16 cellular contexts compared by ENCODE assay signal in the genomic region with DNA sequence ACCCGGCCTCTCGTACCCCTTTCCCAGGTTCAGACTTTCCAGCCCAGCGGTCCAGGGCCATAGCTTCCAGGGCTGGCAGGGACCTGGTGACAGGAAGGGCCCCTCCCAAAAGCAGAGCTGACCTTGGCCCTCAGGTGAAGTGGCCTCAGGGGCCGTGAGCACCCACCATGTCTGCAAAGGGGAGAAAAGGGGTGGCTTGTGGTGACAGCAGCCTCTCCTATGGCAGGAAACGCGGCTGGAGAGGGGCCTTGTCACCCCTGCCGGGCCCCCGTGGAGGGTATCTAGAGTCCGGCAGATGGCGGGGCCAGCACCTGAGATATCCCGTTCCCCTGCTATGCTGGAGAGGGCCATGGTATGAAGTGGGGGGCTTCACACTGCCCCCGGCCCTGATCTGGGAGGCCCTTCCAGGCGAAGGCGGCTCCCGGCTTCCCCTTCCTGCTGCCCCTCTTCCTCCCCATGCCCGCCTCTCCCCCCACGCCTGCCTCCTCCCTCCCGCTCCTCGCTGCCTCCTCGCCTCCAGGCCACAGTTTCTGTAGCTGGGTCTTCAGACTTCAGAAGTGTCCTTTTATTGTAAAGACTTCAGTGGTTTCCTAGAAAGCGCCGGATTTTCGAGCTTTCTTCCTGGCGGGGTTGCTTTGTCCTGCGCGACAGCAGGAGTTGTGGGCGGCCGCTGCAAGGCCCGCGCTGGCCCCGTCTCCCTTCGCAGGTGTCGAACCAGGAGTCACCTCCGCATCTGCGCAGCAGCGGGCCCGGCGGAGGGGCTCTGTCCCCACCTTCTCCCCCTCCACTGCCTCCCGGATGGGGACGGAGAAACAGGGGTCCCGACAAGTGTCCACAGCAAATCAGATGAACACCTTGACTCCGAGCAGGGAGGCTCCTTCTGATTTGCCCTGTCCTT.
"Had no signal": no experiment of that assay in that cellular context is flagged by ENCODE, and none has a peak within 500 bp of the region (broad histone marks: within the 10 kb centered on the region; RNA-seq: fewer than 3 reads in every experiment).

No MANE protein-coding gene starts in this region.

- DNase-seq: heart right ventricle; hypothalamus; kidney glomerular epithelial cell; lower lobe of right lung; midbrain; retina; stimulated activated CD4-positive, alpha-beta T cell treated with anti-CD3 and anti-CD28 coated beads, Interleukin-4, amount 100 ng/mL, for 4 hours; stimulated activated naive B cell treated with anti-CD40 and anti-IgM and Interleukin-4, amounts not matched to agents 10 μg/mL and 1 μg/mL and 100 μg/mL, for 72 hours; stimulated activated naive CD8-positive, alpha-beta T cell treated with anti-CD3 and anti-CD28 coated beads, Interleukin-15, amount 100 ng/mL, for 72 hours; testis; transverse colon had no signal

- H3K27me3 ChIP-seq: testis, transverse colon had no signal

- H3K36me3 ChIP-seq: heart right ventricle, lower lobe of right lung, transverse colon had no signal

- H3K4me3 Mint-ChIP-seq: dendritic cell treated with granulocyte-macrophage colony-stimulating factor and Interleukin-4, amounts not matched to agents 40 ng/mL and 50 ng/mL, for 4 days; memory B cell; natural killer cell treated with Interleukin-12 subunit alpha and Interleukin-12 subunit beta and Interleukin-15 and Interleukin-18, amount 100 ng/mL, for 72 hours; stimulated activated naive B cell treated with anti-CD40 and anti-IgM and Interleukin-4, amounts not matched to agents 10 μg/mL and 1 μg/mL and 100 μg/mL, for 72 hours; stimulated activated naive CD8-positive, alpha-beta T cell treated with anti-CD3 and anti-CD28 coated beads, Interleukin-15, amount 100 ng/mL, for 72 hours had no signal

- H3K4me3 ChIP-seq: heart right ventricle, lower lobe of right lung, psoas muscle, testis, transverse colon had no signal

- H3K27ac Mint-ChIP-seq: dendritic cell treated with granulocyte-macrophage colony-stimulating factor and Interleukin-4, amounts not matched to agents 40 ng/mL and 50 ng/mL, for 4 days; memory B cell; natural killer cell treated with Interleukin-12 subunit alpha and Interleukin-12 subunit beta and Interleukin-15 and Interleukin-18, amount 100 ng/mL, for 72 hours; stimulated activated naive B cell treated with anti-CD40 and anti-IgM and Interleukin-4, amounts not matched to agents 10 μg/mL and 1 μg/mL and 100 μg/mL, for 72 hours; stimulated activated naive CD8-positive, alpha-beta T cell treated with anti-CD3 and anti-CD28 coated beads, Interleukin-15, amount 100 ng/mL, for 72 hours had no signal

- H3K9me3 Mint-ChIP-seq: dendritic cell treated with granulocyte-macrophage colony-stimulating factor and Interleukin-4, amounts not matched to agents 40 ng/mL and 50 ng/mL, for 4 days; memory B cell; natural killer cell treated with Interleukin-12 subunit alpha and Interleukin-12 subunit beta and Interleukin-15 and Interleukin-18, amount 100 ng/mL, for 72 hours; stimulated activated naive CD8-positive, alpha-beta T cell treated with anti-CD3 and anti-CD28 coated beads, Interleukin-15, amount 100 ng/mL, for 72 hours had no signal

- H3K27ac ChIP-seq: heart right ventricle, lower lobe of right lung, psoas muscle, testis, transverse colon had no signal

- H3K9me3 ChIP-seq: lower lobe of right lung, psoas muscle, testis, transverse colon had no signal

- H3K27me3 Mint-ChIP-seq: dendritic cell treated with granulocyte-macrophage colony-stimulating factor and Interleukin-4, amounts not matched to agents 40 ng/mL and 50 ng/mL, for 4 days; natural killer cell treated with Interleukin-12 subunit alpha and Interleukin-12 subunit beta and Interleukin-15 and Interleukin-18, amount 100 ng/mL, for 72 hours; stimulated activated naive B cell treated with anti-CD40 and anti-IgM and Interleukin-4, amounts not matched to agents 10 μg/mL and 1 μg/mL and 100 μg/mL, for 72 hours; stimulated activated naive CD8-positive, alpha-beta T cell treated with anti-CD3 and anti-CD28 coated beads, Interleukin-15, amount 100 ng/mL, for 72 hours had no signal

- H3K4me1 ChIP-seq: heart right ventricle, lower lobe of right lung, psoas muscle, testis, transverse colon had no signal

- ATAC-seq: heart right ventricle; lower lobe of right lung; natural killer cell treated with Interleukin-12 subunit alpha and Interleukin-12 subunit beta and Interleukin-15 and Interleukin-18, amount 100 ng/mL, for 72 hours; psoas muscle; sciatic nerve; stimulated activated naive B cell treated with anti-CD40 and anti-IgM and Interleukin-4, amounts not matched to agents 10 μg/mL and 1 μg/mL and 100 μg/mL, for 72 hours; stimulated activated naive CD8-positive, alpha-beta T cell treated with anti-CD3 and anti-CD28 coated beads, Interleukin-15, amount 100 ng/mL, for 72 hours had no signal

- H3K36me3 Mint-ChIP-seq: memory B cell; natural killer cell treated with Interleukin-12 subunit alpha and Interleukin-12 subunit beta and Interleukin-15 and Interleukin-18, amount 100 ng/mL, for 72 hours; stimulated activated naive B cell treated with anti-CD40 and anti-IgM and Interleukin-4, amounts not matched to agents 10 μg/mL and 1 μg/mL and 100 μg/mL, for 72 hours had no signal

- H3K4me1 Mint-ChIP-seq: memory B cell; stimulated activated naive B cell treated with anti-CD40 and anti-IgM and Interleukin-4, amounts not matched to agents 10 μg/mL and 1 μg/mL and 100 μg/mL, for 72 hours; stimulated activated naive CD8-positive, alpha-beta T cell treated with anti-CD3 and anti-CD28 coated beads, Interleukin-15, amount 100 ng/mL, for 72 hours had no signal
